ENCODE assay signal across 8 cellular contexts in the genomic region with DNA sequence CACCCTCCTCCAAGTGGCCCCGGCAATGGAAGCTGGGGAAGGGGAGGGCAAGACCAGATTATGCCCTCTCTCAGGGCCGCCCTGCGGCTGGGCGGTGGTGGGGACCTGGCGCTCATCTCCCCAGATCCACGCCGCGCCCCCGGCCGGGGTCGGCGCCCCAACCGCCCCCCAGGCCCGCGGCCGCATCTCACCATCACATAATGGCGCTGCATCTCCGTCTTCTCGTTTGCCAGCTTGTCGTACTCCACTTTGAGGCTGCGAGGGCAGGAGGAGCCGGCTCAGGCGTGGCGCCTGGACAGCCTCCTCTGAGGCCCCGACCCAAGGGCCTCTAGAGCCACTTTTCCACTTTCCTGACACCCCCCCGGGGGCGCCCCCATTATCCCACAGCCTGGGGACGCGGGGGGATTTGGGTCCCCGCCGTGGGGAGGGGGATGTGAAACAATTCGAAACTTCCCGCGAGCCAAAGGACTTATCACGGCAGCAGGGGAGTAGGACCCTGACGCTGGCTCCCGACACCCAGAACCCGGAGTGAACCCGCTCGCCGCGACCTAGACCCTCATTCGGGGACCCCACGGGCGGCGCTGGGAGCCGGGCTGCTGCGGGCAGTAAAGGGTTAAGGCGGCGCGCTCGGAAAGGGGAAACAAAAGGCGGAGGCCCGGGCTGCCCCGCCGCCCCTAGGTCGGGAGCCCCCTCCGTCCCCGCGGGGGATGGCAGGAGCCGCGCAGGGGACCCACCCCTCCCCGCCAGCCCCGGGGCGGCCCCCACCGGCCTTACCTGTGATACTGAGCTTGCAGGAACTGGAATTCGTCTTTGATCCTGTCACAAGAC. TPM values are rescaled to one million over a fixed set of nuclear protein-coding genes. Genes with fewer than 3 reads are reported as not detected.
DNase-seq lines count a peak whose midpoint lies in the region; ATAC-seq and TF ChIP-seq lines count a peak whose summit lies in the region.

No MANE protein-coding gene starts in this region.

- peak overlapping the region; percentile 64; the same call in 1 of the 2 replicates for H2AFZ ChIP-seq in DND-41 (ENCODE audit: low read depth, low read length)

- TF ChIP-seq EP300 in ovary (IDR thresholded peaks at IDR 0.05): no peak

- no peak for TF ChIP-seq POLR2A in ovary (IDR thresholded peaks at IDR 0.05)

- intact Hi-C loops in ovary (cut with DNase I): loop anchor here in 1 of 4 donors (10.0 kb wide), 1 partner anchor 159 kb away; no protein-coding TSS in a partner anchor

- peak overlapping the region; percentile 82 for H3K9ac ChIP-seq in DND-41 (ENCODE audit: low read depth, low read length)

- H4K20me1 ChIP-seq in DND-41 (ENCODE audit: insufficient read depth, low read length): peaks cover 52% of the 10 kb centered on the region

- peaks cover 38% of the 10 kb centered on the region for H3K36me3 ChIP-seq in DND-41 (ENCODE audit: insufficient read depth, low read length)
- no peaks in the 10 kb centered on the region for H3K36me3 ChIP-seq in ovary

- no peak overlapping the region for H3K27ac ChIP-seq in DND-41 (ENCODE audit: low read length)
- H3K27ac ChIP-seq in ovary: peak overlapping the region in 1 of 2 donors; percentile 70

- peak overlapping the region; percentile 84 for H3K4me2 ChIP-seq in DND-41 (ENCODE audit: insufficient read depth, low read length)

- H3K27me3 ChIP-seq in DND-41 (ENCODE audit: insufficient read depth, low read length, poor library complexity) (peaks cover 44% of the 10 kb centered on the region), ovary (no peaks in the 10 kb centered on the region)

- no peak for DNase-seq in DND-41
- DNase-seq in MV-4-11 (lab: John Stamatoyannopoulos, UW): peak; percentile 40
- DNase-seq in activated T-cell treated with anti-CD3 and anti-CD28 coated beads for 1 hour (ENCODE audit: low read depth): peak; percentile 36
- DNase-seq in fibroblast of the aortic adventitia (ENCODE audit: low read depth): no peak
- DNase-seq in ovary: peak; percentile 45 to 75 (median 62)
- no peak for DNase-seq in H4 (ENCODE audit: low spot score)

- H3K4me1 ChIP-seq in DND-41 (ENCODE audit: insufficient read depth, low read length) (peaks cover 70% of the 10 kb centered on the region), ovary (ENCODE audit: insufficient read depth) (peaks cover 29% of the 10 kb centered on the region)

- 2 to 5% (median 3%) methylated on average over 58 to 67 of the region's 67 CpGs for WGBS in ovary, 3 donors

- H3K79me2 ChIP-seq in DND-41 (ENCODE audit: insufficient read depth, low read length): peaks cover 67% of the 10 kb centered on the region

- H3K9me3 ChIP-seq in DND-41 (ENCODE audit: insufficient read depth, low read length, severe bottlenecking) (no peaks in the 10 kb centered on the region), ovary (no peaks in the 10 kb centered on the region)

- ATAC-seq in DND-41 (ENCODE audit: insufficient read depth, low read depth): no peak
- no peak for ATAC-seq in GM21737 (IDR thresholded peaks at IDR 0.05; ENCODE audit: unreplicated experiment)
- no peak for ATAC-seq in GM18517 (IDR thresholded peaks at IDR 0.05; ENCODE audit: unreplicated experiment)

- TF ChIP-seq CTCF in DND-41 (IDR thresholded peaks at IDR 0.05; ENCODE audit: borderline replicate concordance, extremely low read depth, low read length, poor library complexity, severe bottlenecking): no peak
- no peak for TF ChIP-seq CTCF in fibroblast of the aortic adventitia (IDR thresholded peaks at IDR 0.05; ENCODE audit: insufficient read depth, low read length)
- no peak for TF ChIP-seq CTCF in ovary (IDR thresholded peaks at IDR 0.05)

- peak overlapping the region; percentile 39 to 61; a peak in 3 of 4 replicates for H3K4me3 ChIP-seq in DND-41 (ENCODE audit: low read depth in 1 of 2, low read length in 2 of 2)
- H3K4me3 ChIP-seq in fibroblast of the aortic adventitia (ENCODE audit: low read depth, low read length): peak overlapping the region; percentile 89
- peak overlapping the region; percentile 65 for H3K4me3 ChIP-seq in ovary

RNA-seq across cellular contexts. Expression of a gene that starts 2.1 kb away (rescaled TPM):
- total RNA-seq in fibroblast of the aortic adventitia (ENCODE audit: low replicate concordance): 10.3 and 12.3 TPM in 2 replicates
- 10 to 100 TPM; 53.9 to 70.8 (median 62.4) TPM for total RNA-seq in ovary
- polyA plus RNA-seq in ovary: 10 to 100 TPM; 17.5 to 24.4 TPM
- 17.5 and 24.9 TPM in 2 replicates for total RNA-seq in H4 (2014; rRNA removed; shearing (Covaris generic))

Comparison
In these comparisons a context has a peak if more than half of its experiments do, and no peak if none do; other contexts are left out.
1. DNase-seq: peak in MV-4-11 (single experiment), activated T-cell treated with anti-CD3 and anti-CD28 coated beads for 1 hour (single experiment) and ovary (5 of 5); none in DND-41 (single experiment), fibroblast of the aortic adventitia (single experiment) and H4 (single experiment).
2. Peak in every context shown above with its lines, with median percentiles within 50 percentile points of each other: H3K4me3 ChIP-seq.